Comparison of ENCODE assay signal across 22 cellular contexts in the genomic region with DNA sequence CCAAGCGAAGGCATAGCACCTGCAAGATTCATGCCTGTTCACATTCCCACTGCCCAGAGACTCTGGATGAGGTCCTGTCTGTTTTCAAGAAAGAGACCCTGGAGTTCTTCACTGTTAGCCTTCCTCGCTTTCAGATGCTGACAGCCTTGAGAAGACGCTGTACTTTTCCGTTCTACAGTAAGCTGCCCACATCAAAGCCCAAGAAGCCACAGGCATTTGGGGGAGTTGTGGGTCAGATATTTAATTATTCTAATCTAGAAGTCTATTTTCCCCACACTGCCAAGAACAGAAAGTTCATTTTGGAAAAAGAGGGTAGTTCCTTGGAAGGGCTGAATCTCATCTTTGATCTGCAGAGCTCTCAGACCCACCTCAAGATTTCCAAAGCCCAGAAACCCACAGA.
A peak's percentile ranks its signal among the peaks of the same experiment; 100 is the strongest.
DNase-seq lines count a peak whose midpoint lies in the region; ATAC-seq and TF ChIP-seq lines count a peak whose summit lies in the region.
"Had no signal": no experiment of that assay in that cellular context is flagged by ENCODE, and none has a peak within 500 bp of the region (broad histone marks: within the 10 kb centered on the region; RNA-seq: fewer than 3 reads in every experiment).

No MANE protein-coding gene starts in this region.

- H3K4me1 ChIP-seq in left lung: no peaks in the 10 kb centered on the region
- H3K4me1 ChIP-seq: lower lobe of right lung, testis had no signal

- in situ Hi-C loops in G401 (cut with HindIII; ENCODE audit: low sequenced_read_pairs): no loop called here

- no peak overlapping the region for H3K4me3 Mint-ChIP-seq in stimulated activated naive CD8-positive, alpha-beta T cell treated with anti-CD3 and anti-CD28 coated beads, Interleukin-15, amount 100 ng/mL, for 72 hours
- peak overlapping the region; percentile 7 for H3K4me3 Mint-ChIP-seq in activated naive CD8-positive, alpha-beta T cell treated with anti-CD3 and anti-CD28 coated beads for 36 hours
- H3K4me3 Mint-ChIP-seq: activated B cell treated with CpG ODN at 0.5 μM for 24 hours; activated CD4-positive, alpha-beta memory T cell treated with anti-CD3 and anti-CD28 coated beads, Interleukin-2, amount 10 ng/mL, durations not matched to agents 7 days and 5 days; CD4-positive, CD25-positive, alpha-beta regulatory T cell; dendritic cell treated with granulocyte-macrophage colony-stimulating factor and Interleukin-4, amounts not matched to agents 40 ng/mL and 50 ng/mL, for 4 days; immature natural killer cell; T-helper 2 cell treated with Interferon-gamma antibody and Interleukin-4, amounts not matched to agents 5 μg/mL and 100 μg/mL, for 36 hours had no signal

- peaks cover 16% of the 10 kb centered on the region for H3K27me3 Mint-ChIP-seq in stimulated activated naive CD8-positive, alpha-beta T cell treated with anti-CD3 and anti-CD28 coated beads, Interleukin-15, amount 100 ng/mL, for 72 hours
- H3K27me3 Mint-ChIP-seq in activated naive CD8-positive, alpha-beta T cell treated with anti-CD3 and anti-CD28 coated beads for 36 hours: peaks cover 32% of the 10 kb centered on the region

- DNase-seq in stimulated activated naive CD8-positive, alpha-beta T cell treated with anti-CD3 and anti-CD28 coated beads, Interleukin-15, Interleukin-2, amounts not matched to agents 100 U/mL and 50 U/mL, for 24 hours: peak; percentile 25
- DNase-seq in stimulated activated naive CD8-positive, alpha-beta T cell treated with anti-CD3 and anti-CD28 coated beads, Interleukin-15, amount 100 ng/mL, for 72 hours: no peak
- peak; percentile 21 for DNase-seq in activated naive CD8-positive, alpha-beta T cell treated with anti-CD3 and anti-CD28 coated beads for 36 hours
- DNase-seq in left lung: no peak
- DNase-seq in putamen (ENCODE audit: low spot score): no peak
- DNase-seq in G401 (ENCODE audit: low spot score): no peak
- DNase-seq in nucleus accumbens (lab: John Stamatoyannopoulos, UW): no peak
- no peak for DNase-seq in amniotic stem cell (lab: John Stamatoyannopoulos, UW)
- DNase-seq: activated B cell treated with CpG ODN at 0.5 μM for 24 hours; activated CD4-positive, alpha-beta memory T cell treated with anti-CD3 and anti-CD28 coated beads, Interleukin-2, amount 10 ng/mL, durations not matched to agents 7 days and 5 days; activated T-cell treated with anti-CD3 and anti-CD28 coated beads, Interleukin-2, amount 50 U/mL, for 1 hour; CD4-positive, CD25-positive, alpha-beta regulatory T cell; heart left ventricle; immature natural killer cell; lower lobe of right lung; NCI-H2029; right cardiac atrium; testis had no signal

- intact Hi-C loops in left lung (cut with DNase I): no loop called here

- peaks cover 31% of the 10 kb centered on the region for H3K4me1 Mint-ChIP-seq in stimulated activated naive CD8-positive, alpha-beta T cell treated with anti-CD3 and anti-CD28 coated beads, Interleukin-15, amount 100 ng/mL, for 72 hours
- peaks cover 21% of the 10 kb centered on the region for H3K4me1 Mint-ChIP-seq in activated naive CD8-positive, alpha-beta T cell treated with anti-CD3 and anti-CD28 coated beads for 36 hours
- H3K4me1 Mint-ChIP-seq: activated B cell treated with CpG ODN at 0.5 μM for 24 hours, immature natural killer cell had no signal

- no peak overlapping the region for H3K27ac Mint-ChIP-seq in stimulated activated naive CD8-positive, alpha-beta T cell treated with anti-CD3 and anti-CD28 coated beads, Interleukin-15, amount 100 ng/mL, for 72 hours
- H3K27ac Mint-ChIP-seq in activated naive CD8-positive, alpha-beta T cell treated with anti-CD3 and anti-CD28 coated beads for 36 hours: no peak overlapping the region
- H3K27ac Mint-ChIP-seq: activated B cell treated with CpG ODN at 0.5 μM for 24 hours; activated CD4-positive, alpha-beta memory T cell treated with anti-CD3 and anti-CD28 coated beads, Interleukin-2, amount 10 ng/mL, durations not matched to agents 7 days and 5 days; CD4-positive, CD25-positive, alpha-beta regulatory T cell; dendritic cell treated with granulocyte-macrophage colony-stimulating factor and Interleukin-4, amounts not matched to agents 40 ng/mL and 50 ng/mL, for 4 days; T-helper 2 cell treated with Interferon-gamma antibody and Interleukin-4, amounts not matched to agents 5 μg/mL and 100 μg/mL, for 36 hours had no signal

- peaks cover 19 to 26% of the 10 kb centered on the region in 2 donors for H3K9me3 Mint-ChIP-seq in stimulated activated naive CD8-positive, alpha-beta T cell treated with anti-CD3 and anti-CD28 coated beads, Interleukin-15, amount 100 ng/mL, for 72 hours
- H3K9me3 Mint-ChIP-seq in activated naive CD8-positive, alpha-beta T cell treated with anti-CD3 and anti-CD28 coated beads for 36 hours: peaks cover 17% of the 10 kb centered on the region

- no peaks in the 10 kb centered on the region for H3K36me3 ChIP-seq in left lung
- H3K36me3 ChIP-seq: cardiac muscle cell, heart left ventricle, lower lobe of right lung had no signal

- peak overlapping the region in 1 of 2 donors; percentile 46 for H3K27ac ChIP-seq in left lung
- H3K27ac ChIP-seq: cardiac muscle cell, heart left ventricle, KMS-11, lower lobe of right lung, testis had no signal

- ATAC-seq in stimulated activated naive CD8-positive, alpha-beta T cell treated with anti-CD3 and anti-CD28 coated beads, Interleukin-15, Interleukin-2, amounts not matched to agents 100 U/mL and 50 U/mL, for 24 hours: peak; percentile 46
- no peak for ATAC-seq in stimulated activated naive CD8-positive, alpha-beta T cell treated with anti-CD3 and anti-CD28 coated beads, Interleukin-15, amount 100 ng/mL, for 72 hours
- ATAC-seq in left lung: peak; percentile 23
- ATAC-seq: heart left ventricle, lower lobe of right lung, right cardiac atrium had no signal

- no peak overlapping the region for H3K4me3 ChIP-seq in left lung
- H3K4me3 ChIP-seq: cardiac muscle cell, heart left ventricle, lower lobe of right lung, testis had no signal

- TF ChIP-seq CTCF in left lung (IDR thresholded peaks at IDR 0.05): no peak

- H3K36me3 Mint-ChIP-seq in activated naive CD8-positive, alpha-beta T cell treated with anti-CD3 and anti-CD28 coated beads for 36 hours: peaks cover 3% of the 10 kb centered on the region
- H3K36me3 Mint-ChIP-seq: CD4-positive, CD25-positive, alpha-beta regulatory T cell; immature natural killer cell had no signal

- peaks cover 0 to 5% of the 10 kb centered on the region in 2 donors for H3K9me3 ChIP-seq in left lung
- H3K9me3 ChIP-seq: lower lobe of right lung, testis had no signal

- peaks cover 0 to 6% of the 10 kb centered on the region in 2 donors for H3K27me3 ChIP-seq in left lung
- H3K27me3 ChIP-seq: cardiac muscle cell, testis had no signal

Comparison
In these comparisons a context has a peak if more than half of its experiments do, and no peak if none do; other contexts are left out.
1. DNase-seq: peak in stimulated activated naive CD8-positive, alpha-beta T cell treated with anti-CD3 and anti-CD28 coated beads, Interleukin-15, Interleukin-2, amounts not matched to agents 100 U/mL and 50 U/mL, for 24 hours (single experiment) and activated naive CD8-positive, alpha-beta T cell treated with anti-CD3 and anti-CD28 coated beads for 36 hours (single experiment); none in stimulated activated naive CD8-positive, alpha-beta T cell treated with anti-CD3 and anti-CD28 coated beads, Interleukin-15, amount 100 ng/mL, for 72 hours (0 of 2), left lung (0 of 2), putamen (single experiment), G401 (single experiment), nucleus accumbens (0 of 56) and amniotic stem cell (single experiment).